Comparison of ENCODE assay signal across 1 cellular context in genomic region chr20:36572701-36573102, GRCh38.
TF ChIP-seq lines count a peak whose summit lies in the region.

No MANE protein-coding gene starts in this region.

TF ChIP-seq in HepG2, 621 proteins besides CTCF, POLR2A, EP300 and RAD21 (continued from another document and continues in another):
- TF ChIP-seq, protein P1, sequence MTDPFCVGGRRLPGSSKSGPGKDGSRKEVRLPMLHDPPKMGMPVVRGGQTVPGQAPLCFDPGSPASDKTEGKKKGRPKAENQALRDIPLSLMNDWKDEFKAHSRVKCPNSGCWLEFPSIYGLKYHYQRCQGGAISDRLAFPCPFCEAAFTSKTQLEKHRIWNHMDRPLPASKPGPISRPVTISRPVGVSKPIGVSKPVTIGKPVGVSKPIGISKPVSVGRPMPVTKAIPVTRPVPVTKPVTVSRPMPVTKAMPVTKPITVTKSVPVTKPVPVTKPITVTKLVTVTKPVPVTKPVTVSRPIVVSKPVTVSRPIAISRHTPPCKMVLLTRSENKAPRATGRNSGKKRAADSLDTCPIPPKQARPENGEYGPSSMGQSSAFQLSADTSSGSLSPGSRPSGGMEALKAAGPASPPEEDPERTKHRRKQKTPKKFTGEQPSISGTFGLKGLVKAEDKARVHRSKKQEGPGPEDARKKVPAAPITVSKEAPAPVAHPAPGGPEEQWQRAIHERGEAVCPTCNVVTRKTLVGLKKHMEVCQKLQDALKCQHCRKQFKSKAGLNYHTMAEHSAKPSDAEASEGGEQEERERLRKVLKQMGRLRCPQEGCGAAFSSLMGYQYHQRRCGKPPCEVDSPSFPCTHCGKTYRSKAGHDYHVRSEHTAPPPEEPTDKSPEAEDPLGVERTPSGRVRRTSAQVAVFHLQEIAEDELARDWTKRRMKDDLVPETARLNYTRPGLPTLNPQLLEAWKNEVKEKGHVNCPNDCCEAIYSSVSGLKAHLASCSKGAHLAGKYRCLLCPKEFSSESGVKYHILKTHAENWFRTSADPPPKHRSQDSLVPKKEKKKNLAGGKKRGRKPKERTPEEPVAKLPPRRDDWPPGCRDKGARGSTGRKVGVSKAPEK (CRISPR knock-in tag; IDR thresholded peaks at IDR 0.05; ENCODE audit: borderline replicate concordance), result no peak
- TF ChIP-seq RFX1 (IDR thresholded peaks at IDR 0.05) (no peak), POLR2G (IDR thresholded peaks at IDR 0.05; ENCODE audit: low read depth, low read length) (no peak), FOXJ3 (CRISPR knock-in tag; IDR thresholded peaks at IDR 0.05; ENCODE audit: borderline replicate concordance) (no peak), ZNF550 (CRISPR knock-in tag; IDR thresholded peaks at IDR 0.05; ENCODE audit: borderline replicate concordance) (no peak), CC2D1A (CRISPR knock-in tag; IDR thresholded peaks at IDR 0.05) (no peak), LBX2 (CRISPR knock-in tag; IDR thresholded peaks at IDR 0.05; ENCODE audit: borderline replicate concordance) (no peak), PHF8 (CRISPR knock-in tag; IDR thresholded peaks at IDR 0.05) (no peak), ZNF687 (CRISPR knock-in tag; IDR thresholded peaks at IDR 0.05) (no peak), FOXC1 (CRISPR knock-in tag; IDR thresholded peaks at IDR 0.05; ENCODE audit: borderline replicate concordance) (peak; percentile 95; the same call in 1 of the 2 replicates), ZSCAN21 (CRISPR knock-in tag; IDR thresholded peaks at IDR 0.05; ENCODE audit: borderline replicate concordance) (0 out of 2 replicates have a peak, but pooled peaks have one; percentile 20), HOXA9 (CRISPR knock-in tag; IDR thresholded peaks at IDR 0.05; ENCODE audit: borderline replicate concordance) (no peak), ZSCAN30 (CRISPR knock-in tag; IDR thresholded peaks at IDR 0.05) (no peak), NFE2L2 (IDR thresholded peaks at IDR 0.05; ENCODE audit: low read length) (no peak), ZNF432 (CRISPR knock-in tag; IDR thresholded peaks at IDR 0.05; ENCODE audit: borderline replicate concordance) (peak; percentile 70; the same call in 1 of the 2 replicates), NR2F1 (CRISPR knock-in tag; IDR thresholded peaks at IDR 0.05) (no peak), PRDM10 (CRISPR knock-in tag; IDR thresholded peaks at IDR 0.05; ENCODE audit: low read depth) (no peak), ETS1 (CRISPR knock-in tag; IDR thresholded peaks at IDR 0.05) (no peak), GTF2F1 (IDR thresholded peaks at IDR 0.05; ENCODE audit: low read length) (no peak), FOSL1 (CRISPR knock-in tag; IDR thresholded peaks at IDR 0.05; ENCODE audit: borderline replicate concordance) (no peak), ZBTB8A (CRISPR knock-in tag; IDR thresholded peaks at IDR 0.05; ENCODE audit: borderline replicate concordance, low read depth) (no peak), ZNF362 (CRISPR knock-in tag; IDR thresholded peaks at IDR 0.05; ENCODE audit: borderline replicate concordance) (no peak), ZSCAN31 (CRISPR knock-in tag; IDR thresholded peaks at IDR 0.05; ENCODE audit: low read depth) (no peak), MAFG (CRISPR knock-in tag; IDR thresholded peaks at IDR 0.05) (no peak), MTF1 (CRISPR knock-in tag; IDR thresholded peaks at IDR 0.05) (no peak), RAD51 (IDR thresholded peaks at IDR 0.05; ENCODE audit: borderline replicate concordance) (no peak)
- TF ChIP-seq, protein P2, sequence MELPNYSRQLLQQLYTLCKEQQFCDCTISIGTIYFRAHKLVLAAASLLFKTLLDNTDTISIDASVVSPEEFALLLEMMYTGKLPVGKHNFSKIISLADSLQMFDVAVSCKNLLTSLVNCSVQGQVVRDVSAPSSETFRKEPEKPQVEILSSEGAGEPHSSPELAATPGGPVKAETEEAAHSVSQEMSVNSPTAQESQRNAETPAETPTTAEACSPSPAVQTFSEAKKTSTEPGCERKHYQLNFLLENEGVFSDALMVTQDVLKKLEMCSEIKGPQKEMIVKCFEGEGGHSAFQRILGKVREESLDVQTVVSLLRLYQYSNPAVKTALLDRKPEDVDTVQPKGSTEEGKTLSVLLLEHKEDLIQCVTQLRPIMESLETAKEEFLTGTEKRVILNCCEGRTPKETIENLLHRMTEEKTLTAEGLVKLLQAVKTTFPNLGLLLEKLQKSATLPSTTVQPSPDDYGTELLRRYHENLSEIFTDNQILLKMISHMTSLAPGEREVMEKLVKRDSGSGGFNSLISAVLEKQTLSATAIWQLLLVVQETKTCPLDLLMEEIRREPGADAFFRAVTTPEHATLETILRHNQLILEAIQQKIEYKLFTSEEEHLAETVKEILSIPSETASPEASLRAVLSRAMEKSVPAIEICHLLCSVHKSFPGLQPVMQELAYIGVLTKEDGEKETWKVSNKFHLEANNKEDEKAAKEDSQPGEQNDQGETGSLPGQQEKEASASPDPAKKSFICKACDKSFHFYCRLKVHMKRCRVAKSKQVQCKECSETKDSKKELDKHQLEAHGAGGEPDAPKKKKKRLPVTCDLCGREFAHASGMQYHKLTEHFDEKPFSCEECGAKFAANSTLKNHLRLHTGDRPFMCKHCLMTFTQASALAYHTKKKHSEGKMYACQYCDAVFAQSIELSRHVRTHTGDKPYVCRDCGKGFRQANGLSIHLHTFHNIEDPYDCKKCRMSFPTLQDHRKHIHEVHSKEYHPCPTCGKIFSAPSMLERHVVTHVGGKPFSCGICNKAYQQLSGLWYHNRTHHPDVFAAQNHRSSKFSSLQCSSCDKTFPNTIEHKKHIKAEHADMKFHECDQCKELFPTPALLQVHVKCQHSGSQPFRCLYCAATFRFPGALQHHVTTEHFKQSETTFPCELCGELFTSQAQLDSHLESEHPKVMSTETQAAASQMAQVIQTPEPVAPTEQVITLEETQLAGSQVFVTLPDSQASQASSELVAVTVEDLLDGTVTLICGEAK (IDR thresholded peaks at IDR 0.05), result no peak
- TF ChIP-seq, protein P2 (CRISPR knock-in tag; IDR thresholded peaks at IDR 0.05), result no peak
